Comparison of ENCODE assay signal across 17 cellular contexts in genomic region chr11:104060820-104061219, GRCh38. TPM values are rescaled to one million over a fixed set of nuclear protein-coding genes. Genes with fewer than 3 reads are reported as not detected.
DNase-seq lines count a peak whose midpoint lies in the region; ATAC-seq and TF ChIP-seq lines count a peak whose summit lies in the region.
"Had no signal": no experiment of that assay in that cellular context is flagged by ENCODE, and none has a peak within 500 bp of the region (broad histone marks: within the 10 kb centered on the region; RNA-seq: fewer than 3 reads in every experiment).

No MANE protein-coding gene starts in this region.

- intact Hi-C loops in spleen (cut with DNase I; ENCODE audit: low total_unique reads): no loop called here

- no peak for TF ChIP-seq POLR2A in spleen (IDR thresholded peaks at IDR 0.05)

- H3K9me3 ChIP-seq in spleen: no peaks in the 10 kb centered on the region

- no peaks in the 10 kb centered on the region for H3K4me1 Mint-ChIP-seq in activated CD8-positive, alpha-beta memory T cell treated with anti-CD3 and anti-CD28 coated beads, Interleukin-2, amount 10 ng/mL, durations not matched to agents 7 days and 5 days
- no peaks in the 10 kb centered on the region for H3K4me1 Mint-ChIP-seq in progenitor cell of endocrine pancreas (ENCODE audit: low read depth)
- H3K4me1 Mint-ChIP-seq: stimulated activated naive CD8-positive, alpha-beta T cell treated with anti-CD3 and anti-CD28 coated beads, Interleukin-15, amount 100 ng/mL, for 72 hours had no signal

- peak; percentile 59 for ATAC-seq in GM19328 (IDR thresholded peaks at IDR 0.05; ENCODE audit: unreplicated experiment)
- ATAC-seq in HG02623 (IDR thresholded peaks at IDR 0.05; ENCODE audit: unreplicated experiment): peak; percentile 76
- peak; percentile 71 for ATAC-seq in HG03520 (IDR thresholded peaks at IDR 0.05; ENCODE audit: unreplicated experiment)
- no peak for ATAC-seq in activated CD8-positive, alpha-beta memory T cell treated with anti-CD3 and anti-CD28 coated beads, Interleukin-2, amount 10 ng/mL, durations not matched to agents 7 days and 5 days
- ATAC-seq: stimulated activated naive CD8-positive, alpha-beta T cell treated with anti-CD3 and anti-CD28 coated beads, Interleukin-15, amount 100 ng/mL, for 72 hours had no signal

- no peak overlapping the region for H3K4me3 Mint-ChIP-seq in activated CD8-positive, alpha-beta memory T cell treated with anti-CD3 and anti-CD28 coated beads, Interleukin-2, amount 10 ng/mL, durations not matched to agents 7 days and 5 days
- no peak overlapping the region for H3K4me3 Mint-ChIP-seq in progenitor cell of endocrine pancreas (ENCODE audit: low read depth)
- H3K4me3 Mint-ChIP-seq: activated B cell treated with CpG ODN at 0.5 μM for 24 hours; stimulated activated naive CD8-positive, alpha-beta T cell treated with anti-CD3 and anti-CD28 coated beads, Interleukin-15, amount 100 ng/mL, for 72 hours had no signal

- DNase-seq in fibroblast of gingiva (ENCODE audit: low read depth) (peak; percentile 10), progenitor cell of endocrine pancreas (ENCODE audit: low spot score, unreplicated experiment) (no peak), spleen (no peak)
- no peak for DNase-seq in stimulated activated CD4-positive, alpha-beta T cell treated with anti-CD3 and anti-CD28 coated beads, Interleukin-2, amount 100 ng/mL, for 24 hours
- DNase-seq in activated CD8-positive, alpha-beta memory T cell treated with anti-CD3 and anti-CD28 coated beads, Interleukin-2, amount 10 ng/mL, durations not matched to agents 7 days and 5 days: no peak
- DNase-seq: activated B cell treated with CpG ODN at 0.5 μM for 24 hours; activated T-cell treated with anti-CD3 and anti-CD28 coated beads for 4 hours; NCI-H2171 treated with DMSO at 0.1 percent for 48 hours; occipital lobe; stimulated activated naive CD8-positive, alpha-beta T cell treated with anti-CD3 and anti-CD28 coated beads, Interleukin-15, amount 100 ng/mL, for 72 hours had no signal

- no peak overlapping the region for H3K27ac ChIP-seq in spleen
- H3K27ac ChIP-seq: C4-2B, skin epidermis had no signal

- TF ChIP-seq CTCF in progenitor cell of endocrine pancreas (IDR thresholded peaks at IDR 0.05; ENCODE audit: unreplicated experiment) (no peak), spleen (IDR thresholded peaks at IDR 0.05 in 8 of 11, conservative IDR thresholded peaks at IDR 0.05 in 3 of 11) (no peak)

- H3K4me3 ChIP-seq in spleen: no peak overlapping the region
- H3K4me3 ChIP-seq: skin epidermis had no signal

- no peaks in the 10 kb centered on the region for H3K36me3 ChIP-seq in spleen

- CTCF ChIA-PET in activated CD8-positive, alpha-beta memory T cell treated with anti-CD3 and anti-CD28 coated beads, Interleukin-2, amount 10 ng/mL, durations not matched to agents 7 days and 5 days (lab: Charles Lee): no interaction called here

- H3K4me1 ChIP-seq in spleen: no peaks in the 10 kb centered on the region

- 25 to 49% (median 36%) methylated on average over 1 of the region's 1 CpG for WGBS in spleen, 5 donors

- no peak overlapping the region for H3K27ac Mint-ChIP-seq in activated CD8-positive, alpha-beta memory T cell treated with anti-CD3 and anti-CD28 coated beads, Interleukin-2, amount 10 ng/mL, durations not matched to agents 7 days and 5 days
- H3K27ac Mint-ChIP-seq in progenitor cell of endocrine pancreas: no peak overlapping the region
- H3K27ac Mint-ChIP-seq: activated B cell treated with CpG ODN at 0.5 μM for 24 hours; stimulated activated naive CD8-positive, alpha-beta T cell treated with anti-CD3 and anti-CD28 coated beads, Interleukin-15, amount 100 ng/mL, for 72 hours had no signal

- H3K27me3 Mint-ChIP-seq in activated CD8-positive, alpha-beta memory T cell treated with anti-CD3 and anti-CD28 coated beads, Interleukin-2, amount 10 ng/mL, durations not matched to agents 7 days and 5 days: no peaks in the 10 kb centered on the region
- no peaks in the 10 kb centered on the region for H3K27me3 Mint-ChIP-seq in progenitor cell of endocrine pancreas
- H3K27me3 Mint-ChIP-seq: activated B cell treated with CpG ODN at 0.5 μM for 24 hours; stimulated activated naive CD8-positive, alpha-beta T cell treated with anti-CD3 and anti-CD28 coated beads, Interleukin-15, amount 100 ng/mL, for 72 hours had no signal

- no peaks in the 10 kb centered on the region for H3K27me3 ChIP-seq in spleen (replicated peaks in 1 of 7)

- no peaks in the 10 kb centered on the region for H3K9me3 Mint-ChIP-seq in activated CD8-positive, alpha-beta memory T cell treated with anti-CD3 and anti-CD28 coated beads, Interleukin-2, amount 10 ng/mL, durations not matched to agents 7 days and 5 days (ENCODE audit: low read depth)
- no peaks in the 10 kb centered on the region for H3K9me3 Mint-ChIP-seq in progenitor cell of endocrine pancreas (ENCODE audit: low read depth)
- H3K9me3 Mint-ChIP-seq: activated B cell treated with CpG ODN at 0.5 μM for 24 hours; stimulated activated naive CD8-positive, alpha-beta T cell treated with anti-CD3 and anti-CD28 coated beads, Interleukin-15, amount 100 ng/mL, for 72 hours had no signal

- H3K36me3 Mint-ChIP-seq in activated CD8-positive, alpha-beta memory T cell treated with anti-CD3 and anti-CD28 coated beads, Interleukin-2, amount 10 ng/mL, durations not matched to agents 7 days and 5 days: no peaks in the 10 kb centered on the region
- no peaks in the 10 kb centered on the region for H3K36me3 Mint-ChIP-seq in progenitor cell of endocrine pancreas (ENCODE audit: insufficient read depth)

RNA-seq across cellular contexts. Expression of gene DDI1, which starts 24.4 kb away (rescaled TPM):
- total RNA-seq in activated CD8-positive, alpha-beta memory T cell treated with anti-CD3 and anti-CD28 coated beads, Interleukin-2, amount 10 ng/mL, durations not matched to agents 7 days and 5 days: not detected
- total RNA-seq in progenitor cell of endocrine pancreas (not detected in 2 replicates), spleen (not detected)
- not detected for polyA plus RNA-seq in spleen
- total RNA-seq: activated B cell treated with CpG ODN at 0.5 μM for 24 hours, cerebellum, occipital lobe, OCI-LY7 had no signal
